7 cellular contexts compared by ENCODE assay signal in genomic region chr20:3408251-3408637, GRCh38. TPM values are rescaled to one million over a fixed set of nuclear protein-coding genes. Genes with fewer than 3 reads are reported as not detected.
DNase-seq lines count a peak whose midpoint lies in the region; ATAC-seq lines count a peak whose summit lies in the region.

No MANE protein-coding gene starts in this region.

- peaks cover 8% of the 10 kb centered on the region for H3K4me1 ChIP-seq in stomach smooth muscle (ENCODE audit: control insufficient read depth, insufficient read depth, low read length)

- peaks cover 1% of the 10 kb centered on the region for H3K36me3 Mint-ChIP-seq in activated naive CD8-positive, alpha-beta T cell treated with anti-CD3 and anti-CD28 coated beads for 36 hours
- H3K36me3 Mint-ChIP-seq in immature natural killer cell, result no peaks in the 10 kb centered on the region

- peak overlapping the region; percentile 92 to 100 for H3K4me3 ChIP-seq in stomach smooth muscle (ENCODE audit: low read length in 2 of 2)

- H3K4me1 Mint-ChIP-seq in activated naive CD8-positive, alpha-beta T cell treated with anti-CD3 and anti-CD28 coated beads for 36 hours, result peaks cover 31% of the 10 kb centered on the region
- H3K4me1 Mint-ChIP-seq in immature natural killer cell, result peaks cover 22 to 31% of the 10 kb centered on the region in 2 donors

- peaks cover 4% of the 10 kb centered on the region for H3K27me3 Mint-ChIP-seq in activated naive CD8-positive, alpha-beta T cell treated with anti-CD3 and anti-CD28 coated beads for 36 hours
- H3K27me3 Mint-ChIP-seq in immature natural killer cell (ENCODE audit: low read depth in 3 of 3), result peaks cover 0 to 8% (median 0%) of the 10 kb centered on the region in 3 donors

- H3K9ac ChIP-seq in stomach smooth muscle (ENCODE audit: low read length in 2 of 2), result peak overlapping the region; percentile 76 to 77

- peak overlapping the region; percentile 72 for H3K27ac ChIP-seq in stomach smooth muscle (ENCODE audit: low read length)

- no peaks in the 10 kb centered on the region for H3K36me3 ChIP-seq in stomach smooth muscle (ENCODE audit: control insufficient read depth in 2 of 2, insufficient read depth in 2 of 2, low read length in 2 of 2)

- ATAC-seq in HG03520 (IDR thresholded peaks at IDR 0.05; ENCODE audit: unreplicated experiment), result no peak

- no peaks in the 10 kb centered on the region for H3K9me3 Mint-ChIP-seq in activated naive CD8-positive, alpha-beta T cell treated with anti-CD3 and anti-CD28 coated beads for 36 hours
- peaks cover 0 to 2% (median 0%) of the 10 kb centered on the region in 6 donors for H3K9me3 Mint-ChIP-seq in immature natural killer cell

- H3K9me3 ChIP-seq in stomach smooth muscle (ENCODE audit: control insufficient read depth in 2 of 2, low read length in 2 of 2), result no peaks in the 10 kb centered on the region

- H3K27me3 ChIP-seq in stomach smooth muscle (ENCODE audit: control insufficient read depth in 1 of 2, insufficient read depth in 2 of 2, low read length in 2 of 2), result no peaks in the 10 kb centered on the region

- H3K4me3 Mint-ChIP-seq in activated naive CD8-positive, alpha-beta T cell treated with anti-CD3 and anti-CD28 coated beads for 36 hours, result peak overlapping the region; percentile 91
- peak overlapping the region; percentile 90 to 97 (median 94) for H3K4me3 Mint-ChIP-seq in immature natural killer cell

- DNase-seq in HS-27A (ENCODE audit: low read depth) (peak; percentile 1), immature natural killer cell (no peak), RPMI8226 (no peak), mucosa of gallbladder (ENCODE audit: low spot score) (no peak)
- DNase-seq in activated naive CD8-positive, alpha-beta T cell treated with anti-CD3 and anti-CD28 coated beads for 36 hours, result no peak

- peak overlapping the region; percentile 83 for H3K27ac Mint-ChIP-seq in activated naive CD8-positive, alpha-beta T cell treated with anti-CD3 and anti-CD28 coated beads for 36 hours
- peak overlapping the region; percentile 76 to 91 (median 88) for H3K27ac Mint-ChIP-seq in immature natural killer cell

RNA-seq across cellular contexts. Expression of gene DNAAF9, which starts 0.8 kb away (rescaled TPM):
- 1 to 10 TPM; 1.1 to 1.3 TPM for total RNA-seq in activated naive CD8-positive, alpha-beta T cell treated with anti-CD3 and anti-CD28 coated beads for 36 hours
- under 1 TPM in 2 of 3 donors, not detected in 1; 0.26 to 0.74 TPM for polyA plus RNA-seq in immature natural killer cell
- 25.4 TPM for total RNA-seq in mucosa of gallbladder

Comparison
In these comparisons a context has a peak if more than half of its experiments do, and no peak if none do; other contexts are left out.
1. RNA of gene DNAAF9, which starts 0.8 kb away (total RNA-seq): 25.4 TPM in mucosa of gallbladder (single experiment); 1.1 to 1.3 TPM in activated naive CD8-positive, alpha-beta T cell treated with anti-CD3 and anti-CD28 coated beads for 36 hours; every median in the first group is over 10 times any median in the second.